26 cellular contexts compared by ENCODE assay signal in the genomic region with DNA sequence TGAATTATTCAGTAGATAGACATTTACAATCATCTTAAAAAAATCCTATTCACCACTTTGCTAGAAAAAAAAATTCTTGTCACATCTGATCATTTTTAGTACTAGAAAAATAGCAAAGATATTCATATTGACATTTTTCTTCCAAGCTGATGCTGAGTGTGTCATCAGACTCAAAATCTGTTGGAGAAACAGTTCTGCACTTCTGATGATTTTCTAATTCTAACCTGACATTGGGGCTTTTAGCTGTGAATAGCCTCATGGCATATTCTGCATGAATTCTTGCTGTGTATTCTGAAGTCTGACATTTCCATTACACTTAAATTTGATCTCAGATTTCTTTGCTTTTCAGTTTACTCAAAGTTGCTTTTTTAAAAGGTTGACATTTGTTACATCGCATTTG.
"Had no signal": no experiment of that assay in that cellular context is flagged by ENCODE, and none has a peak within 500 bp of the region (broad histone marks: within the 10 kb centered on the region; RNA-seq: fewer than 3 reads in every experiment).

No MANE protein-coding gene starts in this region.

- H3K27me3 Mint-ChIP-seq: naive B cell had no signal

- H3K36me3 Mint-ChIP-seq: naive B cell had no signal

- ATAC-seq: esophagus mucosa, gastrocnemius medialis, heart right ventricle, left cardiac atrium, left lung, left ventricle myocardium superior, lower lobe of right lung, mucosa of descending colon had no signal

- DNase-seq: dermis blood vessel endothelial cell; dorsolateral prefrontal cortex; effector CD4-positive, alpha-beta T cell; effector memory CD4-positive, alpha-beta T cell; esophagus squamous epithelium; foreskin fibroblast; foreskin melanocyte; gastrocnemius medialis; glutamatergic neuron; head of caudate nucleus; heart right ventricle; hippocampal formation; left cardiac atrium; left lung; left ventricle myocardium superior; lower lobe of right lung; mesenchymal stem cell; mucosa of descending colon; naive B cell had no signal

- H3K27me3 ChIP-seq: dorsolateral prefrontal cortex, esophagus squamous epithelium, gastrocnemius medialis, heart right ventricle, left lung had no signal

- H3K4me3 Mint-ChIP-seq: mesothelial cell of epicardium, naive B cell had no signal

- H3K36me3 ChIP-seq: esophagus squamous epithelium, gastrocnemius medialis, heart right ventricle, left lung, lower lobe of right lung had no signal

- H3K27ac ChIP-seq: coronary artery, dorsolateral prefrontal cortex, esophagus squamous epithelium, gastrocnemius medialis, heart right ventricle, left lung, lower lobe of right lung had no signal

- FAIRE-seq: colon, endothelial cell of umbilical vein, islet of Langerhans, keratinocyte had no signal

- H3K4me1 ChIP-seq: gastrocnemius medialis, heart right ventricle, left lung, lower lobe of right lung had no signal

- H3K4me1 Mint-ChIP-seq: naive B cell had no signal

- H3K4me3 ChIP-seq: coronary artery, dorsolateral prefrontal cortex, esophagus squamous epithelium, gastrocnemius medialis, heart right ventricle, left lung, lower lobe of right lung, mucosa of descending colon had no signal

- H3K9me3 ChIP-seq: gastrocnemius medialis, lower lobe of right lung, mucosa of descending colon had no signal

- H3K27ac Mint-ChIP-seq: mesothelial cell of epicardium, naive B cell had no signal
